ENCODE assay signal across 1 cellular context in genomic region chr10:84248794-84249193, GRCh38.
TF ChIP-seq lines count a peak whose summit lies in the region.

No MANE protein-coding gene starts in this region.

TF ChIP-seq in IMR-90, 13 proteins besides CTCF, POLR2A, EP300 and RAD21 (continued from another document):
- TF ChIP-seq USF2 (IDR thresholded peaks at IDR 0.05; ENCODE audit: low read depth, low read length) = no peak
